ENCODE assay signal across 27 cellular contexts in genomic region chr10:18333616-18334015, GRCh38.
DNase-seq lines count a peak whose midpoint lies in the region; ATAC-seq, FAIRE-seq and TF ChIP-seq lines count a peak whose summit lies in the region.
"Had no signal": no experiment of that assay in that cellular context is flagged by ENCODE, and none has a peak within 500 bp of the region (broad histone marks: within the 10 kb centered on the region; RNA-seq: fewer than 3 reads in every experiment).

No MANE protein-coding gene starts in this region.

- H3K4me1 ChIP-seq in heart right ventricle (peaks cover 0 to 29% (median 9%) of the 10 kb centered on the region in 9 donors), neuronal stem cell (ENCODE audit: control insufficient read depth in 2 of 2, insufficient read depth in 1 of 2, low read depth in 1 of 2, low read length in 2 of 2) (no peaks in the 10 kb centered on the region)

- no peaks in the 10 kb centered on the region for H3K36me3 ChIP-seq in heart right ventricle
- no peaks in the 10 kb centered on the region for H3K36me3 ChIP-seq in neuronal stem cell (replicated peaks in 1 of 2; ENCODE audit: control insufficient read depth in 2 of 2, insufficient read depth in 2 of 2, low read length in 2 of 2)

- no peaks in the 10 kb centered on the region for H3K4me1 Mint-ChIP-seq in activated T-helper 17 cell treated with anti-CD3 and anti-CD28 coated beads, Interleukin-2, amount 50 U/mL, for 72 hours
- H3K4me1 Mint-ChIP-seq: endodermal cell; stimulated activated naive B cell treated with anti-CD40 and anti-IgM and Interleukin-4, amounts not matched to agents 10 μg/mL and 1 μg/mL and 100 μg/mL, for 72 hours had no signal

- H2BK5ac ChIP-seq in neuronal stem cell (ENCODE audit: low read length), result no peak overlapping the region

- intact Hi-C loops in heart right ventricle (cut with DNase I), result no loop called here
- intact Hi-C loops in cardiac septum (cut with DNase I), result no loop called here

- no peaks in the 10 kb centered on the region for H3K9me3 Mint-ChIP-seq in activated T-helper 17 cell treated with anti-CD3 and anti-CD28 coated beads, Interleukin-2, amount 50 U/mL, for 72 hours
- H3K9me3 Mint-ChIP-seq: CD4-positive, alpha-beta T cell; endodermal cell; neural crest cell; stimulated activated naive B cell treated with anti-CD40 and anti-IgM and Interleukin-4, amounts not matched to agents 10 μg/mL and 1 μg/mL and 100 μg/mL, for 72 hours had no signal

- H3K27me3 Mint-ChIP-seq in activated T-helper 17 cell treated with anti-CD3 and anti-CD28 coated beads, Interleukin-2, amount 50 U/mL, for 72 hours, result no peaks in the 10 kb centered on the region
- H3K27me3 Mint-ChIP-seq: CD4-positive, alpha-beta T cell; stimulated activated naive B cell treated with anti-CD40 and anti-IgM and Interleukin-4, amounts not matched to agents 10 μg/mL and 1 μg/mL and 100 μg/mL, for 72 hours; T-helper 17 cell had no signal

- H4K8ac ChIP-seq in neuronal stem cell (ENCODE audit: low read depth, low read length), result no peak overlapping the region

- no peak overlapping the region for H3K23ac ChIP-seq in neuronal stem cell (ENCODE audit: low read depth, low read length, poor library complexity)

- no peak overlapping the region for H3K9ac ChIP-seq in neuronal stem cell (ENCODE audit: low read depth, low read length, poor library complexity)

- H3K36me3 Mint-ChIP-seq in activated T-helper 17 cell treated with anti-CD3 and anti-CD28 coated beads, Interleukin-2, amount 50 U/mL, for 72 hours (ENCODE audit: low read depth), result no peaks in the 10 kb centered on the region
- H3K36me3 Mint-ChIP-seq: stimulated activated naive B cell treated with anti-CD40 and anti-IgM and Interleukin-4, amounts not matched to agents 10 μg/mL and 1 μg/mL and 100 μg/mL, for 72 hours had no signal

- DNase-seq in heart right ventricle (no peak), cardiac septum (ENCODE audit: low spot score) (no peak), fibroblast of peridontal ligament (ENCODE audit: extremely low read depth) (peak; percentile 43), neuronal stem cell (ENCODE audit: low spot score) (no peak), DMS153 (lab: John Stamatoyannopoulos, UW) (no peak), H54 (ENCODE audit: insufficient read length, low spot score) (no peak)
- DNase-seq: ACHN; activated CD4-positive, alpha-beta T cell treated with anti-CD3 and anti-CD28 coated beads, Interleukin-2, amount 50 U/mL, for 48 hours; activated naive CD4-positive, alpha-beta T cell treated with Interleukin-2 at 50 U/mL for 16 hours; CD4-positive, alpha-beta T cell; DMS53; endodermal cell; hippocampal formation; islet precursor cell; KG1; midbrain; MV-4-11; NCI-H187 treated with DMSO at 0.1 percent for 48 hours; NCI-H345; stimulated activated naive B cell treated with anti-CD40 and anti-IgM and Interleukin-4, amounts not matched to agents 10 μg/mL and 1 μg/mL and 100 μg/mL, for 72 hours; T-helper 17 cell had no signal

- no peak overlapping the region for H2AK5ac ChIP-seq in neuronal stem cell (ENCODE audit: low read depth, low read length)

- H3K27me3 ChIP-seq in heart right ventricle (no peaks in the 10 kb centered on the region), neuronal stem cell (ENCODE audit: control insufficient read depth in 3 of 3, insufficient read depth in 3 of 3, low read depth in 1 of 3, low read length in 3 of 3) (no peaks in the 10 kb centered on the region)

- no peak for FAIRE-seq in H54 (lab: Jason Lieb, UNC)
- FAIRE-seq: colon had no signal

- peak overlapping the region; percentile 40 for H2AFZ ChIP-seq in neuronal stem cell (ENCODE audit: low read length)

- ATAC-seq in heart right ventricle, result peak in 4 of 8 donors; percentile 19 to 36 (median 29)
- no peak for ATAC-seq in activated T-helper 17 cell treated with anti-CD3 and anti-CD28 coated beads, Interleukin-2, amount 50 U/mL, for 72 hours (replicated peaks)
- no peak for ATAC-seq in HG03135 (IDR thresholded peaks at IDR 0.05; ENCODE audit: unreplicated experiment)
- ATAC-seq: Panc1; stimulated activated naive B cell treated with anti-CD40 and anti-IgM and Interleukin-4, amounts not matched to agents 10 μg/mL and 1 μg/mL and 100 μg/mL, for 72 hours; T-helper 17 cell had no signal

- H4K91ac ChIP-seq in neuronal stem cell (ENCODE audit: low read depth, low read length, poor library complexity), result no peak overlapping the region

- no peak overlapping the region for H3K4ac ChIP-seq in neuronal stem cell (ENCODE audit: low read length)

- H3K27ac Mint-ChIP-seq in activated T-helper 17 cell treated with anti-CD3 and anti-CD28 coated beads, Interleukin-2, amount 50 U/mL, for 72 hours, result no peak overlapping the region
- H3K27ac Mint-ChIP-seq: CD4-positive, alpha-beta T cell; endodermal cell; stimulated activated naive B cell treated with anti-CD40 and anti-IgM and Interleukin-4, amounts not matched to agents 10 μg/mL and 1 μg/mL and 100 μg/mL, for 72 hours; T-helper 17 cell had no signal

- H3K4me3 Mint-ChIP-seq in activated T-helper 17 cell treated with anti-CD3 and anti-CD28 coated beads, Interleukin-2, amount 50 U/mL, for 72 hours, result no peak overlapping the region
- H3K4me3 Mint-ChIP-seq: CD4-positive, alpha-beta T cell; endodermal cell; neural crest cell; stimulated activated naive B cell treated with anti-CD40 and anti-IgM and Interleukin-4, amounts not matched to agents 10 μg/mL and 1 μg/mL and 100 μg/mL, for 72 hours; T-helper 17 cell had no signal

- H3K79me1 ChIP-seq in neuronal stem cell (ENCODE audit: low read depth, low read length), result no peaks in the 10 kb centered on the region

- H3K9me3 ChIP-seq in heart right ventricle (no peaks in the 10 kb centered on the region), neuronal stem cell (replicated peaks in 1 of 2; ENCODE audit: control insufficient read depth in 2 of 2, insufficient read depth in 1 of 2, low read depth in 1 of 2, low read length in 2 of 2) (no peaks in the 10 kb centered on the region)

- H3K4me2 ChIP-seq in neuronal stem cell (ENCODE audit: insufficient read depth, low read length, poor library complexity, severe bottlenecking), result no peak overlapping the region

- H3K27ac ChIP-seq in heart right ventricle, result peak overlapping the region in 9 of 10 donors; percentile 14 to 61 (median 50)
- H3K27ac ChIP-seq in neuronal stem cell (replicated peaks; ENCODE audit: low read length), result no peak overlapping the region
- H3K27ac ChIP-seq: VCaP had no signal

- 54 to 55% methylated on average over 6 of the region's 6 CpGs for WGBS in heart right ventricle, 2 donors
- no CpG with 5 or more reads among the region's 6 CpGs for WGBS in neuronal stem cell (ENCODE audit: extremely low coverage in 2 of 2, insufficient read length in 2 of 2, insufficient replicate concordance in 1 of 2), 2 donors

- H3K4me3 ChIP-seq in heart right ventricle (no peak overlapping the region), neuronal stem cell (ENCODE audit: low read length in 2 of 2) (no peak overlapping the region)

- no peak overlapping the region for H2BK15ac ChIP-seq in neuronal stem cell (ENCODE audit: low read length)

- TF ChIP-seq POLR2A in H54 (IDR thresholded peaks at IDR 0.05; ENCODE audit: low read depth, low read length), result no peak

- TF ChIP-seq CTCF in heart right ventricle (IDR thresholded peaks at IDR 0.05), result no peak

- H3K14ac ChIP-seq in neuronal stem cell (ENCODE audit: low read length), result no peak overlapping the region

- no peak overlapping the region for H2BK120ac ChIP-seq in neuronal stem cell (ENCODE audit: low read depth, low read length)

- no peak overlapping the region for H2BK12ac ChIP-seq in neuronal stem cell (ENCODE audit: low read length)

- no peak overlapping the region for H3K18ac ChIP-seq in neuronal stem cell (ENCODE audit: low read length)
